Comparison of ENCODE assay signal across 2 cellular contexts in genomic region chr1:78040484-78041089, GRCh38.
TF ChIP-seq lines count a peak whose summit lies in the region.

No MANE protein-coding gene starts in this region.

TF ChIP-seq in HEK293, 187 proteins besides CTCF, POLR2A, EP300 and RAD21:
- TF ChIP-seq ZBTB1 (tag by site-specific recombination; IDR thresholded peaks at IDR 0.05) (no peak), ZNF248 (tag by site-specific recombination; IDR thresholded peaks at IDR 0.05) (no peak), PRDM1 (tag by site-specific recombination; IDR thresholded peaks at IDR 0.05) (peak; percentile 75)

TF ChIP-seq in GM12878, 131 proteins besides CTCF, POLR2A, EP300 and RAD21:
- no peak for TF ChIP-seq BCLAF1 (IDR thresholded peaks at IDR 0.05)
- TF ChIP-seq MAX (IDR thresholded peaks at IDR 0.05; ENCODE audit: low read depth, low read length), result no peak
- no peak for TF ChIP-seq WRNIP1 (IDR thresholded peaks at IDR 0.05; ENCODE audit: borderline replicate concordance, low read depth, low read length)
- TF ChIP-seq CBX5 (IDR thresholded peaks at IDR 0.05; ENCODE audit: low read depth), result no peak
- no peak for TF ChIP-seq RFX5 (IDR thresholded peaks at IDR 0.05; ENCODE audit: low read depth, low read length)
- TF ChIP-seq NKRF (conservative IDR thresholded peaks at IDR 0.05), result no peak
- no peak for TF ChIP-seq RELB (IDR thresholded peaks at IDR 0.05; ENCODE audit: low read depth)
- TF ChIP-seq KLF5 (IDR thresholded peaks at IDR 0.05; ENCODE audit: partially characterized antibody), result no peak
- no peak for TF ChIP-seq CHD2 (IDR thresholded peaks at IDR 0.05; ENCODE audit: borderline replicate concordance, low read depth, low read length)
- TF ChIP-seq KAT2A (conservative IDR thresholded peaks at IDR 0.05; ENCODE audit: control insufficient read depth, low read depth, low read length), result no peak
- no peak for TF ChIP-seq REST (IDR thresholded peaks at IDR 0.05; ENCODE audit: low read depth, low read length)
TF ChIP-seq in GM12878: peak in this region for 0.
